ENCODE assay signal across 1 cellular context in the genomic region with DNA sequence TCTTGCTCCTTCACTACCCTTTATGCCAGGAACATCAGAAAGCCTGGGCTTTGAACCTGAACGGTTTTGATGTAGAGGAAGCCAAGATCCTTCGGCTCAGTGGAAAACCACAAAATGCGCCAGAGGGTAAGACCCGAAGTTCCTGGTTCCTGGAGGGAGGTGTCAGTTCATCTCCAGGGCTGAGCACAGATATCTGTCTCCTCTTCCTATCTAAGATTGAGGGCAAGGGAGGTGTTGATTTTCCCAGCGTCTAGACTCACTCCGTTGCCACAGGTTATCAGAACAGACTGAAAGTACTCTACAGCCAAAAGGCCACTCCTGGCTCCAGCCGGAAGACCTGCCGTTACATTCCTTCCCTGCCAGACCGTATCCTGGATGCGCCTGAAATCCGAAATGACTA.
TF ChIP-seq lines count a peak whose summit lies in the region.

No MANE protein-coding gene starts in this region.

TF ChIP-seq in SK-N-SH, 30 proteins besides CTCF, POLR2A, EP300 and RAD21 (continued from another document):
- TF ChIP-seq, protein P1, sequence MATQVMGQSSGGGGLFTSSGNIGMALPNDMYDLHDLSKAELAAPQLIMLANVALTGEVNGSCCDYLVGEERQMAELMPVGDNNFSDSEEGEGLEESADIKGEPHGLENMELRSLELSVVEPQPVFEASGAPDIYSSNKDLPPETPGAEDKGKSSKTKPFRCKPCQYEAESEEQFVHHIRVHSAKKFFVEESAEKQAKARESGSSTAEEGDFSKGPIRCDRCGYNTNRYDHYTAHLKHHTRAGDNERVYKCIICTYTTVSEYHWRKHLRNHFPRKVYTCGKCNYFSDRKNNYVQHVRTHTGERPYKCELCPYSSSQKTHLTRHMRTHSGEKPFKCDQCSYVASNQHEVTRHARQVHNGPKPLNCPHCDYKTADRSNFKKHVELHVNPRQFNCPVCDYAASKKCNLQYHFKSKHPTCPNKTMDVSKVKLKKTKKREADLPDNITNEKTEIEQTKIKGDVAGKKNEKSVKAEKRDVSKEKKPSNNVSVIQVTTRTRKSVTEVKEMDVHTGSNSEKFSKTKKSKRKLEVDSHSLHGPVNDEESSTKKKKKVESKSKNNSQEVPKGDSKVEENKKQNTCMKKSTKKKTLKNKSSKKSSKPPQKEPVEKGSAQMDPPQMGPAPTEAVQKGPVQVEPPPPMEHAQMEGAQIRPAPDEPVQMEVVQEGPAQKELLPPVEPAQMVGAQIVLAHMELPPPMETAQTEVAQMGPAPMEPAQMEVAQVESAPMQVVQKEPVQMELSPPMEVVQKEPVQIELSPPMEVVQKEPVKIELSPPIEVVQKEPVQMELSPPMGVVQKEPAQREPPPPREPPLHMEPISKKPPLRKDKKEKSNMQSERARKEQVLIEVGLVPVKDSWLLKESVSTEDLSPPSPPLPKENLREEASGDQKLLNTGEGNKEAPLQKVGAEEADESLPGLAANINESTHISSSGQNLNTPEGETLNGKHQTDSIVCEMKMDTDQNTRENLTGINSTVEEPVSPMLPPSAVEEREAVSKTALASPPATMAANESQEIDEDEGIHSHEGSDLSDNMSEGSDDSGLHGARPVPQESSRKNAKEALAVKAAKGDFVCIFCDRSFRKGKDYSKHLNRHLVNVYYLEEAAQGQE (IDR thresholded peaks at IDR 0.05; ENCODE audit: low read depth, low read length), result no peak
- TF ChIP-seq SMC3 (IDR thresholded peaks at IDR 0.05; ENCODE audit: low read depth, low read length) (no peak), EZH2phosphoT487 (IDR thresholded peaks at IDR 0.05; ENCODE audit: borderline replicate concordance, low read depth) (no peak), TEAD4 (IDR thresholded peaks at IDR 0.05; ENCODE audit: borderline replicate concordance, insufficient read depth) (no peak), NRF1 (IDR thresholded peaks at IDR 0.05; ENCODE audit: low read depth, low read length) (no peak), YY1 (IDR thresholded peaks at IDR 0.05; ENCODE audit: low read depth) (no peak), FOXJ3 (CRISPR knock-in tag; IDR thresholded peaks at IDR 0.05) (no peak), NFIC (IDR thresholded peaks at IDR 0.05; ENCODE audit: borderline replicate concordance) (no peak), RCOR1 (IDR thresholded peaks at IDR 0.05; ENCODE audit: low read length) (no peak), TCF12 (IDR thresholded peaks at IDR 0.05) (no peak), FOSL2 (IDR thresholded peaks at IDR 0.05; ENCODE audit: borderline replicate concordance, low read depth) (no peak), CHD2 (IDR thresholded peaks at IDR 0.05; ENCODE audit: low read length, partially characterized antibody) (no peak)
- TF ChIP-seq, protein P2, sequence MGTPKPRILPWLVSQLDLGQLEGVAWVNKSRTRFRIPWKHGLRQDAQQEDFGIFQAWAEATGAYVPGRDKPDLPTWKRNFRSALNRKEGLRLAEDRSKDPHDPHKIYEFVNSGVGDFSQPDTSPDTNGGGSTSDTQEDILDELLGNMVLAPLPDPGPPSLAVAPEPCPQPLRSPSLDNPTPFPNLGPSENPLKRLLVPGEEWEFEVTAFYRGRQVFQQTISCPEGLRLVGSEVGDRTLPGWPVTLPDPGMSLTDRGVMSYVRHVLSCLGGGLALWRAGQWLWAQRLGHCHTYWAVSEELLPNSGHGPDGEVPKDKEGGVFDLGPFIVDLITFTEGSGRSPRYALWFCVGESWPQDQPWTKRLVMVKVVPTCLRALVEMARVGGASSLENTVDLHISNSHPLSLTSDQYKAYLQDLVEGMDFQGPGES (IDR thresholded peaks at IDR 0.05; ENCODE audit: low read depth, low read length), result no peak
